Comparison of ENCODE assay signal across 14 cellular contexts in the genomic region with DNA sequence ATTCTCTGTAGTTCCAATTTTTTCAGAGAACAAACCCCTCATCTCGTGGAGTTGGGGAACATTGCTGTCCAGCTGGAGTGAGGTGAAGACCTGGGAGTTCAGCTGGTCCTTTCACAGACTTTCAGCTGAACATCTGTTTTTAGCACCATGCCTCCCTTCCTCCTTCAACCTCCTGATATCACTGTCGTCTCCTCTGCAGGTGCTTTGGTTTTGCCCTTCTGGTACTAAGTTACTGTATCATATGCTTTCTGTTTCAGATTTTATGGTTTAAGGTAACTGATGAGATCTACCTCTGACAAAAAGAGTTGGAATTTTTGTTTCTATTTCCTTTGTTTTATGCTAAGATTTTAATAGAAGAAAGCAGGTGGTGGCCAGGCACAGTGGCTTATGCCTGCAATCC.
DNase-seq lines count a peak whose midpoint lies in the region; ATAC-seq and TF ChIP-seq lines count a peak whose summit lies in the region.
"Had no signal": no experiment of that assay in that cellular context is flagged by ENCODE, and none has a peak within 500 bp of the region (broad histone marks: within the 10 kb centered on the region; RNA-seq: fewer than 3 reads in every experiment).

No MANE protein-coding gene starts in this region.

- H3K9ac ChIP-seq in MM.1S (ENCODE audit: low read length) = peak overlapping the region; percentile 37; the same call in 1 of the 2 replicates

- H3K9me3 Mint-ChIP-seq in stimulated activated naive CD8-positive, alpha-beta T cell treated with anti-CD3 and anti-CD28 coated beads, Interleukin-15, Interleukin-2, amounts not matched to agents 100 ng/mL and 50 ng/mL, for 24 hours = peaks cover 14% of the 10 kb centered on the region

- peak overlapping the region; percentile 36 for H2AFZ ChIP-seq in MM.1S (ENCODE audit: low read length)

- H3K36me3 Mint-ChIP-seq in stimulated activated naive CD8-positive, alpha-beta T cell treated with anti-CD3 and anti-CD28 coated beads, Interleukin-15, Interleukin-2, amounts not matched to agents 100 ng/mL and 50 ng/mL, for 24 hours (ENCODE audit: low read depth) = peaks cover 17% of the 10 kb centered on the region

- H3K27me3 ChIP-seq in MM.1S (replicated peaks; ENCODE audit: insufficient read depth, low read length) (no peaks in the 10 kb centered on the region), thymus (ENCODE audit: control insufficient read depth, insufficient read depth) (no peaks in the 10 kb centered on the region)
- H3K27me3 ChIP-seq: upper lobe of right lung had no signal

- peaks cover 12% of the 10 kb centered on the region for H3K4me1 Mint-ChIP-seq in stimulated activated naive CD8-positive, alpha-beta T cell treated with anti-CD3 and anti-CD28 coated beads, Interleukin-15, Interleukin-2, amounts not matched to agents 100 ng/mL and 50 ng/mL, for 24 hours (ENCODE audit: low read depth)

- H3K9me2 ChIP-seq in MM.1S (replicated peaks; ENCODE audit: insufficient read depth, low read length) = no peaks in the 10 kb centered on the region

- no peak for DNase-seq in stimulated activated naive CD8-positive, alpha-beta T cell treated with anti-CD3 and anti-CD28 coated beads, Interleukin-15, Interleukin-2, amounts not matched to agents 100 U/mL and 50 U/mL, for 24 hours
- peak; percentile 81 for DNase-seq in MM.1S
- no peak for DNase-seq in KBM-7
- no peak for DNase-seq in pons (ENCODE audit: low spot score)
- no peak for DNase-seq in AG20443 (ENCODE audit: low spot score)
- DNase-seq: central memory CD4-positive, alpha-beta T cell; erythroblast; IMR-90; NCI-H2029; PC-3; upper lobe of right lung had no signal

- H3K36me3 ChIP-seq in MM.1S (replicated peaks; ENCODE audit: insufficient read depth, low read length) = no peaks in the 10 kb centered on the region
- H3K36me3 ChIP-seq in thymus (ENCODE audit: control insufficient read depth, insufficient read depth) = peaks cover 3% of the 10 kb centered on the region

- H3K27me3 Mint-ChIP-seq in stimulated activated naive CD8-positive, alpha-beta T cell treated with anti-CD3 and anti-CD28 coated beads, Interleukin-15, Interleukin-2, amounts not matched to agents 100 ng/mL and 50 ng/mL, for 24 hours = no peaks in the 10 kb centered on the region

- peak overlapping the region; percentile 63 for H3K4me3 Mint-ChIP-seq in stimulated activated naive CD8-positive, alpha-beta T cell treated with anti-CD3 and anti-CD28 coated beads, Interleukin-15, Interleukin-2, amounts not matched to agents 100 ng/mL and 50 ng/mL, for 24 hours

- H3K79me2 ChIP-seq in MM.1S (ENCODE audit: low read length) = no peaks in the 10 kb centered on the region

- no peaks in the 10 kb centered on the region for H3K9me3 ChIP-seq in MM.1S (replicated peaks; ENCODE audit: insufficient read depth, low read length)
- peaks cover 2% of the 10 kb centered on the region for H3K9me3 ChIP-seq in thymus (ENCODE audit: control insufficient read depth)
- H3K9me3 ChIP-seq: upper lobe of right lung had no signal

- H4K20me1 ChIP-seq in MM.1S (ENCODE audit: insufficient read depth, low read length) = no peaks in the 10 kb centered on the region

- ATAC-seq in stimulated activated naive CD8-positive, alpha-beta T cell treated with anti-CD3 and anti-CD28 coated beads, Interleukin-15, Interleukin-2, amounts not matched to agents 100 U/mL and 50 U/mL, for 24 hours = no peak
- peak; percentile 83 for ATAC-seq in HG02623 (IDR thresholded peaks at IDR 0.05; ENCODE audit: unreplicated experiment)
- ATAC-seq: PC-3, upper lobe of right lung had no signal

- no peak overlapping the region for H3K27ac Mint-ChIP-seq in stimulated activated naive CD8-positive, alpha-beta T cell treated with anti-CD3 and anti-CD28 coated beads, Interleukin-15, Interleukin-2, amounts not matched to agents 100 ng/mL and 50 ng/mL, for 24 hours

- H3K27ac ChIP-seq in MM.1S (ENCODE audit: low read length) (peak overlapping the region; percentile 77), thymus (ENCODE audit: low read depth) (no peak overlapping the region)
- H3K27ac ChIP-seq: upper lobe of right lung had no signal

- H3K4me2 ChIP-seq in MM.1S (ENCODE audit: low read depth, low read length) = peak overlapping the region; percentile 49

- 27% methylated on average over 2 of the region's 2 CpGs for whole genome bisulfite sequencing in thymus

- peaks cover 16% of the 10 kb centered on the region for H3F3A ChIP-seq in MM.1S (ENCODE audit: insufficient read depth, low read length)

- 0 out of 2 replicates have a peak, but pooled peaks cover 10% of the 10 kb centered on the region for H3K4me1 ChIP-seq in MM.1S (ENCODE audit: low read length)
- H3K4me1 ChIP-seq in thymus (ENCODE audit: control insufficient read depth, insufficient read depth, low read length) = peaks cover 3% of the 10 kb centered on the region
- H3K4me1 ChIP-seq: upper lobe of right lung had no signal

- TF ChIP-seq CTCF in MM.1S (IDR thresholded peaks at IDR 0.05; ENCODE audit: low read length) = no peak

- peak overlapping the region; percentile 38 for H3K4me3 ChIP-seq in MM.1S (ENCODE audit: low read length)
- peak overlapping the region; percentile 3 for H3K4me3 ChIP-seq in thymus (ENCODE audit: low read length)
- H3K4me3 ChIP-seq: upper lobe of right lung had no signal

- in situ Hi-C loops in KBM-7 (cut with MboI; ENCODE audit: low pct_unique_long_range_greater_than_20kb, low sequenced_read_pairs) = no loop called here
